In the genomic region with DNA sequence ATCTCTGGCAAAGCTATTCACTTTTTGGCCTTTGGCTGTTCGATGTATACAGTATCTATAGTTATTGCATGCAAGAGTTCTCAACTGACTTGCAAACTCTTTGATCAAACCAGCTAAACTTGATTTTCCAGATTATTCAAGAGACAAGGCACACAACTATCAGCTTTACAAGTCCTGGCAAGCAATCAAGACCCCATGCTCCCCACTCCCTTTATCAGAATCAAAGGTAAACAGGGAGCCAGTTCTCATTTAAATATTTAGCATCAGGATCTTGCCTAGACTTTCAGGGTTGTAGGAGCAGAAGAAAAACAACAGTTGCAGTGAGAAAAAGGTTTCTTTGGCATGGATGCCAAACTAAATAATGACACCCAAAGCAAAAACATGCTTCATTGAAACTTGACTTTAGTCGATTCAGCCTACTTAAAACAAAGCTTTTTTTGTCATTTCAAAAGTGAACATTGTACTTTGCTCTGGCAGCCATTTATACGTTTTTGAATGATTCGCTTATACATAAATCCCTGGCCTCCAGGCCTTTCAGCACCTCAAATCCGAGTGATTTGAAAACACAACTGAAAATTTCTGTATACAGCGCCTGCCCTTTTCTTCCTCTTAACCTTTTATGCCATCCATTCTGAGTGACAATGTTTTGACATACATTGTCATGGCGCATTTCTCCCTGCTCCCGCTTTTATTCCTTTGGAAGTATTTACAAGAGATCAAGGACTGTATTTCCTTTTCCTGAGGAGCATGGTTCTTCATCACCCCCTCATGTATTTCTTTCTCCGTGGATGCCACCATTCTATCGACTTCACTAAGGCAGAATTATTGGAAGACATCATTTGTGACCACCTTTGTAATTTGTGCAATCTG, we compare ENCODE assay signal across 20 cellular contexts.
DNase-seq lines count a peak whose midpoint lies in the region; ATAC-seq, FAIRE-seq and TF ChIP-seq lines count a peak whose summit lies in the region.
"Had no signal": no experiment of that assay in that cellular context is flagged by ENCODE, and none has a peak within 500 bp of the region (broad histone marks: within the 10 kb centered on the region; RNA-seq: fewer than 3 reads in every experiment).

No MANE protein-coding gene starts in this region.

- DNase-seq in LNCaP clone FGC (ENCODE audit: low read depth) (peak; percentile 62), PC-3 (peak; percentile 76), keratinocyte (ENCODE audit: low read depth, low spot score) (no peak), stomach (peak; percentile 68), middle frontal gyrus (ENCODE audit: extremely low spot score, low spot score) (no peak), left ventricle myocardium inferior (no peak), GM13977 (ENCODE audit: low spot score) (no peak)
- DNase-seq: activated B cell treated with CpG ODN at 0.5 μM for 24 hours; activated CD8-positive, alpha-beta memory T cell treated with anti-CD3 and anti-CD28 coated beads for 24 hours; amygdala; BE2C; HFFc6; IMR-90; NCI-H2081; SHP77; sigmoid colon; stimulated activated CD4-positive, alpha-beta T cell treated with anti-CD3 and anti-CD28 coated beads, Interleukin-4, amount 100 ng/mL, for 1 hour; stimulated activated CD8-positive, alpha-beta memory T cell treated with anti-CD3 and anti-CD28 coated beads, Interleukin-4, amount 100 ng/mL, for 48 hours had no signal

- 32 to 43% (median 38%) methylated on average over 10 of the region's 10 CpGs for WGBS in stomach, 5 donors

- no peaks in the 10 kb centered on the region for H3K9me2 ChIP-seq in PC-3 (replicated peaks; ENCODE audit: low read length)

- no peaks in the 10 kb centered on the region for H3F3A ChIP-seq in PC-3 (ENCODE audit: low read length, unreplicated experiment)

- FAIRE-seq in keratinocyte (lab: Jason Lieb, UNC): peak; percentile 69

- peak overlapping the region; percentile 57 for H3K4me2 ChIP-seq in PC-3 (ENCODE audit: low read length)
- peak overlapping the region; percentile 4 for H3K4me2 ChIP-seq in keratinocyte (ENCODE audit: control insufficient read depth, extremely low read depth, insufficient read depth, low read depth, low read length)

- TF ChIP-seq CTCF in LNCaP clone FGC (IDR thresholded peaks at IDR 0.05; ENCODE audit: control insufficient read depth, extremely low read depth, insufficient read depth) (no peak), PC-3 (conservative IDR thresholded peaks at IDR 0.05; ENCODE audit: low read depth, low read length) (no peak), keratinocyte (optimal IDR thresholded peaks at IDR 0.05 in 1 of 3, IDR thresholded peaks at IDR 0.05 in 1 of 3, conservative IDR thresholded peaks at IDR 0.05 in 1 of 3; ENCODE audit: extremely low read depth in 1 of 3, insufficient read depth in 2 of 3, low read length in 3 of 3) (no peak), stomach (IDR thresholded peaks at IDR 0.05) (no peak), left ventricle myocardium inferior (IDR thresholded peaks at IDR 0.05; ENCODE audit: borderline replicate concordance) (no peak), GM13977 (IDR thresholded peaks at IDR 0.05; ENCODE audit: extremely low read depth, insufficient read depth, missing control alignments) (no peak)

- POLR2A ChIA-PET in PC-3 (lab: Charles Lee; ENCODE audit: unreplicated experiment): interaction anchor here (0.6 kb wide), 1 partner anchor 569 kb away, joined by 3 read pairs; no protein-coding TSS in a partner anchor

- CTCF ChIA-PET in PC-3 (lab: Charles Lee): no interaction called here

- H3K27me3 ChIP-seq in PC-3 (ENCODE audit: low read length): no peaks in the 10 kb centered on the region
- no peaks in the 10 kb centered on the region for H3K27me3 ChIP-seq in keratinocyte (ENCODE audit: control insufficient read depth, extremely low read depth, insufficient read depth, low read length)
- H3K27me3 ChIP-seq in stomach: no peaks in the 10 kb centered on the region
- no peaks in the 10 kb centered on the region for H3K27me3 ChIP-seq in left ventricle myocardium inferior (ENCODE audit: low read depth)
- H3K27me3 ChIP-seq: sigmoid colon had no signal

- H3K9me1 ChIP-seq in keratinocyte (ENCODE audit: control insufficient read depth, extremely low read depth, insufficient read depth, low read length): no peaks in the 10 kb centered on the region

- H3K9me3 ChIP-seq in PC-3 (ENCODE audit: low read length): no peaks in the 10 kb centered on the region
- no peaks in the 10 kb centered on the region for H3K9me3 ChIP-seq in keratinocyte (ENCODE audit: control insufficient read depth, low read depth, low read length)
- H3K9me3 ChIP-seq in stomach: no peaks in the 10 kb centered on the region
- H3K9me3 ChIP-seq in left ventricle myocardium inferior (replicated peaks): no peaks in the 10 kb centered on the region
- H3K9me3 ChIP-seq: BE2C, sigmoid colon, thoracic aorta had no signal

- ATAC-seq in PC-3: peak; percentile 50
- ATAC-seq: activated T-helper 17 cell treated with anti-CD3 and anti-CD28 coated beads, Interleukin-2, amount 50 U/mL, for 72 hours had no signal

- dilution Hi-C loops in keratinocyte (cut with MboI; ENCODE audit: extremely low pct_ligation_motif_present, low sequenced_read_pairs): no loop called here

- no peak for TF ChIP-seq POLR2A in stomach (IDR thresholded peaks at IDR 0.05)

- TF ChIP-seq EP300 in stomach (IDR thresholded peaks at IDR 0.05): no peak

- in situ Hi-C loops in GM13977 (cut with MboI; ENCODE audit: low pct_unique_long_range_greater_than_20kb, low sequenced_read_pairs, unreplicated experiment): loop anchor here (25.0 kb wide), 1 partner anchor 562 kb away; no protein-coding TSS in a partner anchor

- no TSS peak for BruUV-seq in PC-3 (replicated peaks; lab: Mats Ljungman, UMichigan)

- no peak overlapping the region for H3K9ac ChIP-seq in PC-3 (ENCODE audit: low read length)
- H3K9ac ChIP-seq in keratinocyte (ENCODE audit: control insufficient read depth, extremely low read depth, insufficient read depth, low read length): no peak overlapping the region

- H3K4me3 ChIP-seq in LNCaP clone FGC (ENCODE audit: low read depth, low read length) (no peak overlapping the region), PC-3 (ENCODE audit: low read length) (no peak overlapping the region), keratinocyte (ENCODE audit: control insufficient read depth in 2 of 3, extremely low read depth in 1 of 3, insufficient read depth in 2 of 3, low read depth in 1 of 3, low read length in 3 of 3) (no peak overlapping the region), stomach (no peak overlapping the region), left ventricle myocardium inferior (no peak overlapping the region)
- H3K4me3 ChIP-seq: sigmoid colon, thoracic aorta had no signal

- H2AFZ ChIP-seq in PC-3 (ENCODE audit: low read length): no peak overlapping the region
- H2AFZ ChIP-seq in keratinocyte (ENCODE audit: control insufficient read depth, low read length): peak overlapping the region; percentile 3

- H3K79me2 ChIP-seq in PC-3 (ENCODE audit: low read length) (no peaks in the 10 kb centered on the region), keratinocyte (ENCODE audit: control insufficient read depth, insufficient read depth, low read length) (no peaks in the 10 kb centered on the region)

- H3K36me3 ChIP-seq in PC-3 (ENCODE audit: low read depth, low read length): no peaks in the 10 kb centered on the region
- H3K36me3 ChIP-seq in keratinocyte (ENCODE audit: control insufficient read depth in 2 of 2, extremely low read depth in 1 of 2, insufficient read depth in 2 of 2, low read length in 2 of 2): no peaks in the 10 kb centered on the region
- no peaks in the 10 kb centered on the region for H3K36me3 ChIP-seq in stomach
- no peaks in the 10 kb centered on the region for H3K36me3 ChIP-seq in left ventricle myocardium inferior
- H3K36me3 ChIP-seq: BE2C, sigmoid colon, thoracic aorta had no signal

- H4K20me1 ChIP-seq in PC-3 (ENCODE audit: low read length) (no peaks in the 10 kb centered on the region), keratinocyte (ENCODE audit: control insufficient read depth, extremely low read depth, insufficient read depth, low read length) (no peaks in the 10 kb centered on the region)

- peak overlapping the region; percentile 70 for H3K27ac ChIP-seq in PC-3 (ENCODE audit: low read length)
- peak overlapping the region; percentile 30 for H3K27ac ChIP-seq in keratinocyte (ENCODE audit: control insufficient read depth, insufficient read depth, low read length)
- H3K27ac ChIP-seq in stomach: peak overlapping the region; percentile 17 to 73 (median 54)
- H3K27ac ChIP-seq in left ventricle myocardium inferior (replicated peaks): no peak overlapping the region
- H3K27ac ChIP-seq: sigmoid colon, thoracic aorta had no signal

- H3K4me1 ChIP-seq in PC-3 (ENCODE audit: insufficient read depth, low read length) (peaks cover 26% of the 10 kb centered on the region), keratinocyte (ENCODE audit: control insufficient read depth, extremely low read depth, insufficient read depth, low read length) (peaks cover 21% of the 10 kb centered on the region), stomach (peaks cover 0 to 23% (median 18%) of the 10 kb centered on the region in 4 donors), left ventricle myocardium inferior (no peaks in the 10 kb centered on the region)
- H3K4me1 ChIP-seq: BE2C, sigmoid colon had no signal

- intact Hi-C loops in PC-3 (cut with micrococcal nuclease) (no loop called here), stomach (cut with DNase I; ENCODE audit: low total_unique reads) (no loop called here), left ventricle myocardium inferior (cut with micrococcal nuclease) (no loop called here)

Comparison
In these comparisons a context has a peak if more than half of its experiments do, and no peak if none do; other contexts are left out.
1. DNase-seq: peak in LNCaP clone FGC (single experiment), PC-3 (single experiment) and stomach (single experiment); none in keratinocyte (single experiment), middle frontal gyrus (single experiment), left ventricle myocardium inferior (single experiment) and GM13977 (single experiment).